Comparison of ENCODE assay signal across 12 cellular contexts in the genomic region with DNA sequence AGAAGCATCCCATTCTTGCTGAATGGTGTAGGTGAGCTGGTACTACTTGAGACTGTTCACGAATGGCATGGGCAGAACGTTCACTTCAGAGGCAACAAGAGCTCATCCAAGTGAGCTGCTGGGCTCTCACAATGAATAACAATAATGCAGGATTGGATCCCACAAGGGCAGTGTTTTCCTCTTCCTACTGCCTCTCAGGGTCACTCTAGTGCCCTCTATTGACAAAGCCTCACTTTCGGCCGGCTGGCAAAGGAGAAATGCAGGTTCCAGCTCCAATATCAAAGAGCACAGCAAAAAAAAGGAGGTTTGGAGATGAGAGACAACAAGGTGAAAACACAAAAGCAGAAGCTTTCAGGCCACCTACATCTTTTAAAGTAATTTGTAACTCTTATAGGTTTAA.
DNase-seq lines count a peak whose midpoint lies in the region; ATAC-seq, FAIRE-seq and TF ChIP-seq lines count a peak whose summit lies in the region.
"Had no signal": no experiment of that assay in that cellular context is flagged by ENCODE, and none has a peak within 500 bp of the region (broad histone marks: within the 10 kb centered on the region; RNA-seq: fewer than 3 reads in every experiment).

No MANE protein-coding gene starts in this region.

- H3K4me3 ChIP-seq in Loucy (ENCODE audit: low read length, poor library complexity, severe bottlenecking) (no peak overlapping the region), cardiac fibroblast (replicated peaks in 1 of 2; ENCODE audit: low read depth in 2 of 2, low read length in 2 of 2) (no peak overlapping the region), pancreas (no peak overlapping the region), left ventricle myocardium inferior (no peak overlapping the region)
- H3K4me3 ChIP-seq: heart right ventricle had no signal

- intact Hi-C loops in pancreas (cut with DNase I) (no loop called here), left ventricle myocardium inferior (cut with micrococcal nuclease) (no loop called here)

- DNase-seq in DMS 273 (lab: John Stamatoyannopoulos, UW; ENCODE audit: unreplicated experiment) (peak; percentile 24), DMS 273 treated with DMSO at 0.1 percent for 48 hours (lab: John Stamatoyannopoulos, UW) (no peak), cardiac fibroblast (ENCODE audit: low read depth in 2 of 2) (peak in 1 of 2 donors; percentile 37), pancreas (peak in 2 of 6 donors; percentile 8 to 49), left ventricle myocardium inferior (no peak)
- DNase-seq: activated gamma-delta T cell treated with Interleukin-2 at 50 U/mL for 16 hours; heart right ventricle; stimulated activated CD4-positive, alpha-beta T cell treated with anti-CD3 and anti-CD28 coated beads, Interleukin-15, amount 100 ng/mL, for 24 hours had no signal

- 25 to 41% methylated on average over 4 of the region's 4 CpGs for WGBS in pancreas, 2 donors

- H3K9ac ChIP-seq in Loucy (ENCODE audit: low read depth, low read length, poor library complexity, severe bottlenecking): no peak overlapping the region

- FAIRE-seq in pancreas (lab: Jason Lieb, UNC): no peak
- FAIRE-seq: A204.1 had no signal

- no peak overlapping the region for H3K4me2 ChIP-seq in Loucy (ENCODE audit: low read depth, low read length, poor library complexity, severe bottlenecking)

- H3K9me2 ChIP-seq in Loucy (replicated peaks; ENCODE audit: low read depth, low read length): no peaks in the 10 kb centered on the region

- H3K79me2 ChIP-seq in Loucy (ENCODE audit: insufficient read depth, low read length): no peaks in the 10 kb centered on the region

- H3K27me3 ChIP-seq in Loucy (ENCODE audit: insufficient read depth, low read length, poor library complexity, severe bottlenecking): no peaks in the 10 kb centered on the region
- H3K27me3 ChIP-seq in pancreas: no peaks in the 10 kb centered on the region
- no peaks in the 10 kb centered on the region for H3K27me3 ChIP-seq in left ventricle myocardium inferior (ENCODE audit: low read depth)
- H3K27me3 ChIP-seq: heart right ventricle had no signal

- H3K36me3 ChIP-seq in Loucy (ENCODE audit: insufficient read depth, low read length) (no peaks in the 10 kb centered on the region), pancreas (no peaks in the 10 kb centered on the region), left ventricle myocardium inferior (no peaks in the 10 kb centered on the region)
- H3K36me3 ChIP-seq: heart right ventricle had no signal

- H3K9me3 ChIP-seq in Loucy (ENCODE audit: insufficient read depth, low read depth, low read length) (no peaks in the 10 kb centered on the region), pancreas (no peaks in the 10 kb centered on the region), left ventricle myocardium inferior (replicated peaks) (no peaks in the 10 kb centered on the region)
- H3K9me3 ChIP-seq: heart right ventricle had no signal

- H4K20me1 ChIP-seq in Loucy (ENCODE audit: insufficient read depth, low read length, poor library complexity, severe bottlenecking): no peaks in the 10 kb centered on the region

- ATAC-seq in pancreas: peak in 3 of 4 donors; percentile 35 to 44 (median 41)
- no peak for ATAC-seq in GM21528 (IDR thresholded peaks at IDR 0.05; ENCODE audit: low FRiP score, unreplicated experiment)
- ATAC-seq in GM21526 (IDR thresholded peaks at IDR 0.05; ENCODE audit: low FRiP score, unreplicated experiment): no peak
- ATAC-seq: heart right ventricle had no signal

- TF ChIP-seq CTCF in Loucy (conservative IDR thresholded peaks at IDR 0.05; ENCODE audit: low read length) (peak; percentile 40), cardiac fibroblast (IDR thresholded peaks at IDR 0.05; ENCODE audit: low read depth, low read length) (peak; percentile 25), pancreas (IDR thresholded peaks at IDR 0.05) (no peak), left ventricle myocardium inferior (IDR thresholded peaks at IDR 0.05; ENCODE audit: borderline replicate concordance) (no peak)

- peak overlapping the region; percentile 9; the same call in 1 of the 2 replicates for H2AFZ ChIP-seq in Loucy (ENCODE audit: low read length)

- no peaks in the 10 kb centered on the region for H3F3A ChIP-seq in Loucy (ENCODE audit: low read depth)

- no peak overlapping the region for H3K27ac ChIP-seq in pancreas
- H3K27ac ChIP-seq in left ventricle myocardium inferior (replicated peaks): no peak overlapping the region
- H3K27ac ChIP-seq: heart right ventricle had no signal

- H3K4me1 ChIP-seq in Loucy (ENCODE audit: insufficient read depth, low read length, poor library complexity, severe bottlenecking) (no peaks in the 10 kb centered on the region), pancreas (no peaks in the 10 kb centered on the region), left ventricle myocardium inferior (peaks cover 5% of the 10 kb centered on the region)

Comparison
In these comparisons a context has a peak if more than half of its experiments do, and no peak if none do; other contexts are left out.
1. CTCF ChIP-seq: peak in Loucy (single experiment) and cardiac fibroblast (single experiment); none in pancreas (0 of 4) and left ventricle myocardium inferior (single experiment).
2. ATAC-seq: peak in pancreas (3 of 4); none in GM21528 (single experiment) and GM21526 (single experiment).